In genomic region chr19:14659886-14660489, GRCh38 we compare ENCODE assay signal across 21 cellular contexts. TPM values are rescaled to one million over a fixed set of nuclear protein-coding genes. Genes with fewer than 3 reads are reported as not detected.
DNase-seq lines count a peak whose midpoint lies in the region; ATAC-seq, FAIRE-seq and TF ChIP-seq lines count a peak whose summit lies in the region.
"Had no signal": no experiment of that assay in that cellular context is flagged by ENCODE, and none has a peak within 500 bp of the region (broad histone marks: within the 10 kb centered on the region; RNA-seq: fewer than 3 reads in every experiment).

No MANE protein-coding gene starts in this region.

- intact Hi-C loops in K562 (cut with micrococcal nuclease) = no loop called here
- intact Hi-C loops in lower lobe of right lung (cut with DNase I) = no loop called here

- no peaks in the 10 kb centered on the region for H4K20me1 ChIP-seq in BLaER1 treated with 17β-estradiol and CSF1 and Interleukin-3, amounts not matched to agents 10 nM and 100 nM
- H4K20me1 ChIP-seq in K562 (replicated peaks; ENCODE audit: control insufficient read depth, insufficient read depth, low read length) = no peaks in the 10 kb centered on the region

- in situ Hi-C loops in K562 (cut with MboI) = no loop called here
- in situ Hi-C loops in HAP-1 (cut with MboI; ENCODE audit: low sequenced_read_pairs) = no loop called here

- no peaks in the 10 kb centered on the region for H3K27me3 ChIP-seq in BLaER1 treated with 17β-estradiol and CSF1 and Interleukin-3, amounts not matched to agents 10 nM and 100 nM
- H3K27me3 ChIP-seq in K562 (ENCODE audit: control insufficient read depth in 2 of 2, insufficient read depth in 2 of 2, low read length in 2 of 2) (peaks cover 26 to 28% of the 10 kb centered on the region in 2 experiments), HAP-1 (ENCODE audit: low read depth) (no peaks in the 10 kb centered on the region), lower lobe of right lung (ENCODE audit: low read depth) (peaks cover 13% of the 10 kb centered on the region)

- no peaks in the 10 kb centered on the region for H3K9me3 ChIP-seq in BLaER1 treated with 17β-estradiol and CSF1 and Interleukin-3, amounts not matched to agents 10 nM and 100 nM (replicated peaks in 1 of 11)
- H3K9me3 ChIP-seq in K562 (replicated peaks; ENCODE audit: control insufficient read depth, insufficient read depth, low read depth, low read length) (no peaks in the 10 kb centered on the region), HAP-1 (no peaks in the 10 kb centered on the region), lower lobe of right lung (no peaks in the 10 kb centered on the region)
- H3K9me3 ChIP-seq: A549 had no signal

- no peak overlapping the region for H3K9ac ChIP-seq in BLaER1 treated with 17β-estradiol and CSF1 and Interleukin-3, amounts not matched to agents 10 nM and 100 nM
- H3K9ac ChIP-seq in K562 (ENCODE audit: insufficient read depth in 1 of 2, low read depth in 2 of 2, low read length in 2 of 2) = no peak overlapping the region

- no peak for TF ChIP-seq RAD21 in K562 (CRISPR knock-in tag; conservative IDR thresholded peaks at IDR 0.05 in 1 of 2, IDR thresholded peaks at IDR 0.05 in 1 of 2)

- ATAC-seq in K562 = no peak
- ATAC-seq in lower lobe of right lung = no peak
- ATAC-seq: A549, GM12878 had no signal

- peak overlapping the region in 6 of 11 experiments; percentile 47 to 76 (median 65); a peak in 10 of 22 replicates for H3K4me2 ChIP-seq in BLaER1 treated with 17β-estradiol and CSF1 and Interleukin-3, amounts not matched to agents 10 nM and 100 nM
- no peak overlapping the region for H3K4me2 ChIP-seq in K562 (ENCODE audit: insufficient read depth, low read length)
- H3K4me2 ChIP-seq: A549 had no signal

- no peak overlapping the region for H2AFZ ChIP-seq in K562 (ENCODE audit: low read depth, low read length)

- no peak for FAIRE-seq in K562 (lab: Jason Lieb, UNC)
- FAIRE-seq: A549, G401.6, GM12878, GM12892, GM18507 had no signal

- no peak overlapping the region for H3K4me3 ChIP-seq in BLaER1 treated with 17β-estradiol and CSF1 and Interleukin-3, amounts not matched to agents 10 nM and 100 nM
- H3K4me3 ChIP-seq in K562 (no peak overlapping the region), HAP-1 (no peak overlapping the region), lower lobe of right lung (no peak overlapping the region)
- H3K4me3 ChIP-seq: A549, GM12878 had no signal

- POLR2A ChIA-PET in K562 (lab: Yijun Ruan, JAX) = no interaction called here

- no peaks in the 10 kb centered on the region for H3K36me3 ChIP-seq in BLaER1 treated with 17β-estradiol and CSF1 and Interleukin-3, amounts not matched to agents 10 nM and 100 nM
- H3K36me3 ChIP-seq in K562 (ENCODE audit: control insufficient read depth, insufficient read depth, low read length) = no peaks in the 10 kb centered on the region
- no peaks in the 10 kb centered on the region for H3K36me3 ChIP-seq in HAP-1 (replicated peaks)
- H3K36me3 ChIP-seq in lower lobe of right lung = no peaks in the 10 kb centered on the region

- no peak overlapping the region for H3K27ac ChIP-seq in BLaER1 treated with 17β-estradiol and CSF1 and Interleukin-3, amounts not matched to agents 10 nM and 100 nM
- H3K27ac ChIP-seq in K562 (ENCODE audit: extremely low read depth, low read depth, low read length) (no peak overlapping the region), lower lobe of right lung (no peak overlapping the region)
- H3K27ac ChIP-seq: 22Rv1, A549 had no signal

- BruUV-seq in K562 (replicated peaks; lab: Mats Ljungman, UMichigan) = no TSS peak

- TF ChIP-seq POLR2A in K562 (conservative IDR thresholded peaks at IDR 0.05) = no peak

- DNase-seq in NCI-H82 (lab: John Stamatoyannopoulos, UW) (peak; percentile 39), NCI-H82 treated with DMSO at 0.1 percent for 48 hours (lab: John Stamatoyannopoulos, UW; ENCODE audit: unreplicated experiment) (no peak), K562 (ENCODE audit: extremely low read depth in 1 of 4, low spot score in 3 of 4) (no peak), HAP-1 (ENCODE audit: low spot score in 2 of 2) (no peak), lower lobe of right lung (no peak)
- DNase-seq: AML-193; C1 segment of cervical spinal cord; CD4-positive, alpha-beta memory T cell; CD4-positive, CD25-positive, alpha-beta regulatory T cell; CD8-positive, alpha-beta memory T cell; COR-L47; DMS79 treated with DMSO at 0.1 percent for 48 hours had no signal

- TF ChIP-seq EP300 in K562 (IDR thresholded peaks at IDR 0.05; ENCODE audit: low read length) = no peak

- no peaks in the 10 kb centered on the region for H3K9me1 ChIP-seq in K562 (ENCODE audit: control insufficient read depth, insufficient read depth, low read length)

- no peaks in the 10 kb centered on the region for H3K79me2 ChIP-seq in K562 (ENCODE audit: control insufficient read depth, insufficient read depth, low read length)

- peaks cover 0 to 63% (median 29%) of the 10 kb centered on the region in 10 experiments; a peak in 16 of 20 replicates for H3K4me1 ChIP-seq in BLaER1 treated with 17β-estradiol and CSF1 and Interleukin-3, amounts not matched to agents 10 nM and 100 nM
- no peaks in the 10 kb centered on the region for H3K4me1 ChIP-seq in K562 (replicated peaks in 1 of 2; ENCODE audit: control insufficient read depth in 2 of 2, insufficient read depth in 2 of 2, low read length in 2 of 2)
- no peaks in the 10 kb centered on the region for H3K4me1 ChIP-seq in HAP-1
- H3K4me1 ChIP-seq in lower lobe of right lung = no peaks in the 10 kb centered on the region
- H3K4me1 ChIP-seq: A549 had no signal

- CTCF ChIA-PET in K562 (lab: Yijun Ruan, JAX; ENCODE audit: low intra/inter-chr PET ratio) = no interaction called here

- no peak for TF ChIP-seq CTCF in K562 (IDR thresholded peaks at IDR 0.05 in 2 of 3, conservative IDR thresholded peaks at IDR 0.05 in 1 of 3; ENCODE audit: insufficient read depth in 2 of 3, low read depth in 1 of 3, low read length in 3 of 3)
- no peak for TF ChIP-seq CTCF in lower lobe of right lung (IDR thresholded peaks at IDR 0.05)

- WGBS in K562 (ENCODE audit: insufficient coverage, low coverage, missing lambda C conversion rate) = under 1% methylated on average over 6 of the region's 6 CpGs

RNA-seq across cellular contexts. Expression of gene ADGRE3, which starts 14.7 kb away (rescaled TPM):
- total RNA-seq in K562 (2011; cell fraction: chromatin; rRNA removed; ENCODE audit: low replicate concordance) = not detected in 2 replicates
- total RNA-seq in K562 (2011; cell fraction: nucleolus; rRNA removed) = not detected in 2 replicates
- not detected in 2 replicates for total RNA-seq in K562 (2011; cell fraction: nucleoplasm; rRNA removed)
- total RNA-seq in K562 (2014; rRNA removed) = not detected in 2 replicates
- total RNA-seq in K562 (2014; rRNA removed; fragmentation: Illumina TruSeq; extraction: Trizol) = not detected in 2 replicates
- total RNA-seq in K562 (2015; rRNA removed; fragmentation: Illumina TruSeq; extraction: Trizol) = not detected in 2 replicates
- total RNA-seq in K562 (2021) = not detected in 2 replicates
- polyA plus RNA-seq in K562 (2011; rRNA removed) = not detected in 2 replicates
- polyA plus RNA-seq in K562 (2011; cell fraction: cytosol; rRNA removed) = not detected in 2 replicates
- not detected in 2 replicates for polyA plus RNA-seq in K562 (2011; cell fraction: nucleus; rRNA removed)
- polyA plus RNA-seq in K562 (2012) = not detected in 2 replicates
- polyA plus RNA-seq in K562 (2014; fragmentation: Illumina TruSeq; extraction: Trizol) = not detected in 2 replicates
- not detected for polyA plus RNA-seq in K562 (2014; fragmentation: Nextera tagmentation; extraction: Ambion mirVana)
- polyA plus RNA-seq in K562 (2014; rRNA removed) = not detected in 2 replicates
- polyA minus RNA-seq in K562 (2011; rRNA and poly(A)+ RNA removed) = not detected in 2 replicates
- polyA minus RNA-seq in K562 (2011; cell fraction: cytosol; rRNA and poly(A)+ RNA removed) = not detected in 2 replicates
- polyA minus RNA-seq in K562 (2011; cell fraction: nucleus; rRNA and poly(A)+ RNA removed) = not detected in 2 replicates
- total RNA-seq in lower lobe of right lung = 25.5 TPM
- total RNA-seq: A172; CD4-positive, alpha-beta memory T cell; CD4-positive, CD25-positive, alpha-beta regulatory T cell; CD8-positive, alpha-beta memory T cell; GM12878 had no signal
- polyA plus RNA-seq: A549; BJ; CD4-positive, alpha-beta memory T cell; CD4-positive, CD25-positive, alpha-beta regulatory T cell had no signal

RNA-seq across cellular contexts. Expression of gene ZNF333, which starts 29.9 kb away (rescaled TPM):
- total RNA-seq in K562 (2011; cell fraction: chromatin; rRNA removed; ENCODE audit: low replicate concordance) = 65.5 and 79.8 TPM in 2 replicates
- 47.5 and 55.0 TPM in 2 replicates for total RNA-seq in K562 (2011; cell fraction: nucleolus; rRNA removed)
- 54.5 and 64.0 TPM in 2 replicates for total RNA-seq in K562 (2011; cell fraction: nucleoplasm; rRNA removed)
- total RNA-seq in K562 (2014; rRNA removed) (4.5 and 8.5 TPM in 2 replicates), K562 (2014; rRNA removed; fragmentation: Illumina TruSeq; extraction: Trizol) (5.9 and 6.0 TPM in 2 replicates), K562 (2015; rRNA removed; fragmentation: Illumina TruSeq; extraction: Trizol) (4.1 and 5.2 TPM in 2 replicates), K562 (2021) (6.3 and 7.1 TPM in 2 replicates), lower lobe of right lung (20.0 TPM)
- polyA plus RNA-seq in K562 (2011; rRNA removed) (10.3 and 11.4 TPM in 2 replicates), K562 (2014; fragmentation: Illumina TruSeq; extraction: Trizol) (5.8 and 6.5 TPM in 2 replicates), K562 (2014; fragmentation: Nextera tagmentation; extraction: Ambion mirVana) (1 to 10 TPM; 2.8 to 3.3 TPM), K562 (2014; rRNA removed) (7.7 and 9.3 TPM in 2 replicates)
- polyA plus RNA-seq in K562 (2011; cell fraction: cytosol; rRNA removed) = 6.3 and 8.5 TPM in 2 replicates
- polyA plus RNA-seq in K562 (2011; cell fraction: nucleus; rRNA removed) = 29.9 and 40.6 TPM in 2 replicates
- 6.2 and 11.3 TPM in 2 replicates for polyA plus RNA-seq in K562 (2012)
- 10.3 and 10.6 TPM in 2 replicates for polyA minus RNA-seq in K562 (2011; rRNA and poly(A)+ RNA removed)
- 4.0 and 4.9 TPM in 2 replicates for polyA minus RNA-seq in K562 (2011; cell fraction: cytosol; rRNA and poly(A)+ RNA removed)
- 11.4 and 12.3 TPM in 2 replicates for polyA minus RNA-seq in K562 (2011; cell fraction: nucleus; rRNA and poly(A)+ RNA removed)

Comparison
In these comparisons a context has a peak if more than half of its experiments do, and no peak if none do; other contexts are left out.
1. RNA of gene ADGRE3, which starts 14.7 kb away (total RNA-seq): 25.5 TPM in lower lobe of right lung (single experiment); not detected in K562; every median in the first group is over 10 times any median in the second.